Comparison of ENCODE assay signal across 19 cellular contexts in genomic region chr5:23614422-23614821, GRCh38.
"Had no signal": no experiment of that assay in that cellular context is flagged by ENCODE, and none has a peak within 500 bp of the region (broad histone marks: within the 10 kb centered on the region; RNA-seq: fewer than 3 reads in every experiment).

No MANE protein-coding gene starts in this region.

- DNase-seq: effector CD4-positive, alpha-beta T cell; foreskin keratinocyte; head of caudate nucleus; kidney; left colon; mucosa of descending colon; naive thymus-derived CD8-positive, alpha-beta T cell; ovary; right cardiac atrium; stimulated activated CD4-positive, alpha-beta T cell treated with anti-CD3 and anti-CD28 coated beads, Interleukin-2, amount 100 ng/mL, for 48 hours; tibial artery; upper lobe of left lung; uterus had no signal

- H3K4me2 ChIP-seq: hepatocyte, smooth muscle cell had no signal

- H3K79me2 ChIP-seq: hepatocyte had no signal

- H2AFZ ChIP-seq: hepatocyte had no signal

- H3K9me3 ChIP-seq: esophagus muscularis mucosa, ovary, upper lobe of left lung, uterus had no signal

- H3K27ac ChIP-seq: coronary artery, esophagus muscularis mucosa, foreskin keratinocyte, hepatocyte, ovary, tibial artery, upper lobe of left lung, uterus had no signal

- H3K36me3 ChIP-seq: esophagus muscularis mucosa, ovary, tibial artery, upper lobe of left lung, uterus had no signal

- H3K4me3 ChIP-seq: coronary artery, esophagus muscularis mucosa, hepatocyte, mucosa of descending colon, ovary, smooth muscle cell, tibial artery, upper lobe of left lung, uterus had no signal

- H3K27me3 Mint-ChIP-seq: naive thymus-derived CD8-positive, alpha-beta T cell; progenitor cell of endocrine pancreas; stimulated activated naive CD8-positive, alpha-beta T cell treated with anti-CD3 and anti-CD28 coated beads, Interleukin-15, Interleukin-2, amounts not matched to agents 100 ng/mL and 50 ng/mL, for 24 hours had no signal

- H3K4me1 Mint-ChIP-seq: naive thymus-derived CD8-positive, alpha-beta T cell had no signal

- H3K4me3 Mint-ChIP-seq: naive thymus-derived CD8-positive, alpha-beta T cell; stimulated activated naive CD8-positive, alpha-beta T cell treated with anti-CD3 and anti-CD28 coated beads, Interleukin-15, Interleukin-2, amounts not matched to agents 100 ng/mL and 50 ng/mL, for 24 hours had no signal

- ATAC-seq: foreskin keratinocyte, left colon, mucosa of descending colon, right cardiac atrium had no signal

- H3K4me1 ChIP-seq: esophagus muscularis mucosa, foreskin keratinocyte, tibial artery, upper lobe of left lung, uterus had no signal

- H3K27me3 ChIP-seq: esophagus muscularis mucosa, foreskin keratinocyte, hepatocyte, ovary, tibial artery, upper lobe of left lung, uterus had no signal

- H3K27ac Mint-ChIP-seq: naive thymus-derived CD8-positive, alpha-beta T cell; progenitor cell of endocrine pancreas; stimulated activated naive CD8-positive, alpha-beta T cell treated with anti-CD3 and anti-CD28 coated beads, Interleukin-15, Interleukin-2, amounts not matched to agents 100 ng/mL and 50 ng/mL, for 24 hours had no signal
